In genomic region chr17:9021985-9022552, GRCh38 we compare ENCODE assay signal across 8 cellular contexts. TPM values are rescaled to one million over a fixed set of nuclear protein-coding genes. Genes with fewer than 3 reads are reported as not detected.
A peak's percentile ranks its signal among the peaks of the same experiment; 100 is the strongest.
DNase-seq lines count a peak whose midpoint lies in the region; ATAC-seq and TF ChIP-seq lines count a peak whose summit lies in the region.

No MANE protein-coding gene starts in this region.

- no peak overlapping the region; the same call in 1 of the 2 replicates for H3K4me3 ChIP-seq in Karpas-422 (ENCODE audit: low read length)

- no peaks in the 10 kb centered on the region for H3K9me3 ChIP-seq in Karpas-422 (ENCODE audit: low read length)

- DNase-seq in NCI-H1417 (lab: John Stamatoyannopoulos, UW) (peak in 2 of 3 experiments; percentile 30 to 48), NCI-H1417 treated with DMSO at 0.1 percent for 48 hours (lab: John Stamatoyannopoulos, UW) (no peak), T-cell (peak in 3 of 34 experiments; percentile 6 to 14 (median 6)), LoVo (ENCODE audit: low spot score) (no peak), Karpas-422 (no peak)

- peaks cover 4% of the 10 kb centered on the region; the same call in 1 of the 2 replicates for H3K27me3 ChIP-seq in Karpas-422 (ENCODE audit: low read length)

- H3K27ac ChIP-seq in Karpas-422 (ENCODE audit: low read length), result no peak overlapping the region

- peaks cover 6% of the 10 kb centered on the region for H3K4me1 ChIP-seq in Karpas-422 (ENCODE audit: low read length)

- H3K27ac Mint-ChIP-seq in T-cell, result no peak overlapping the region
- H3K27ac Mint-ChIP-seq in nephron, result no peak overlapping the region

- peak in 1 of 4 experiments; percentile 25 for ATAC-seq in T-cell (replicated peaks in 1 of 4)
- peak; percentile 64 for ATAC-seq in esophagus mucosa
- no peak for ATAC-seq in GM18517 (IDR thresholded peaks at IDR 0.05; ENCODE audit: unreplicated experiment)

- POLR2A ChIA-PET in T-cell (lab: Charles Lee), result no interaction called here

- CTCF ChIA-PET in T-cell (lab: Charles Lee), result no interaction called here

- no peak overlapping the region for H3K4me2 ChIP-seq in Karpas-422 (ENCODE audit: low read depth, low read length, poor library complexity, severe bottlenecking)

- no peak for TF ChIP-seq CTCF in nephron (IDR thresholded peaks at IDR 0.05; ENCODE audit: unreplicated experiment in 3 of 3)

- H3K79me2 ChIP-seq in Karpas-422 (ENCODE audit: low read length), result no peaks in the 10 kb centered on the region

- H2AFZ ChIP-seq in Karpas-422 (ENCODE audit: low read length), result no peak overlapping the region

- H3K27me3 Mint-ChIP-seq in T-cell, result peaks cover 55 to 60% of the 10 kb centered on the region in 2 donors
- H3K27me3 Mint-ChIP-seq in nephron (ENCODE audit: low read depth), result peaks cover 67% of the 10 kb centered on the region

- no peaks in the 10 kb centered on the region for H3K36me3 ChIP-seq in Karpas-422 (ENCODE audit: insufficient read depth, low read length)

- H3K36me3 Mint-ChIP-seq in T-cell (no peaks in the 10 kb centered on the region), nephron (ENCODE audit: low read depth) (no peaks in the 10 kb centered on the region)

- H4K20me1 ChIP-seq in Karpas-422 (ENCODE audit: insufficient read depth, low read depth, low read length), result no peaks in the 10 kb centered on the region

- no peaks in the 10 kb centered on the region for H3K9me2 ChIP-seq in Karpas-422 (replicated peaks; ENCODE audit: insufficient read depth, low read length)

- H3K4me3 Mint-ChIP-seq in T-cell (peak overlapping the region; percentile 79 to 96 (median 92)), nephron (peak overlapping the region; percentile 92 to 99 (median 97))

- no peaks in the 10 kb centered on the region for H3K9me3 Mint-ChIP-seq in T-cell
- H3K9me3 Mint-ChIP-seq in nephron, result no peaks in the 10 kb centered on the region

- no peak overlapping the region for H3K9ac ChIP-seq in Karpas-422 (ENCODE audit: low read length)

- peaks cover 8 to 27% (median 14%) of the 10 kb centered on the region in 3 donors for H3K4me1 Mint-ChIP-seq in T-cell
- H3K4me1 Mint-ChIP-seq in nephron, result peaks cover 13% of the 10 kb centered on the region

RNA-seq across cellular contexts. Expression of gene NTN1, which starts 0.8 kb away (rescaled TPM):
- under 1 TPM in 4 of 5 donors, not detected in 1; 0.07 to 0.15 (median 0.12) TPM for total RNA-seq in T-cell
- 9.1 TPM for total RNA-seq in esophagus mucosa
- not detected in 2 replicates for total RNA-seq in Karpas-422 (2014; rRNA removed; shearing (Covaris generic); ENCODE audit: low replicate concordance)

RNA-seq across cellular contexts. Expression of gene PIK3R5, which starts 56.6 kb away (rescaled TPM):
- 100 to 1,000 TPM; 118 to 210 (median 151) TPM for total RNA-seq in T-cell
- 0.88 TPM for total RNA-seq in esophagus mucosa
- not detected in 2 replicates for total RNA-seq in Karpas-422 (2014; rRNA removed; shearing (Covaris generic); ENCODE audit: low replicate concordance)

Comparison
In these comparisons a context has a peak if more than half of its experiments do, and no peak if none do; other contexts are left out.
1. DNase-seq: peak in NCI-H1417 (2 of 3); none in NCI-H1417 treated with DMSO at 0.1 percent for 48 hours (single experiment), LoVo (single experiment) and Karpas-422 (single experiment).
2. RNA of gene PIK3R5, which starts 56.6 kb away (total RNA-seq): 118 to 210 TPM in T-cell; 0.88 TPM in esophagus mucosa (single experiment) and not detected in Karpas-422; every median in the first group is over 10 times any median in the second.